In genomic region chr17:19703776-19704371, GRCh38 we compare ENCODE assay signal across 1 cellular context.
TF ChIP-seq lines count a peak whose summit lies in the region.

No MANE protein-coding gene starts in this region.

TF ChIP-seq in HepG2, 621 proteins besides CTCF, POLR2A, EP300 and RAD21 (continues in another document):
- TF ChIP-seq ZNF556 (CRISPR knock-in tag; IDR thresholded peaks at IDR 0.05; ENCODE audit: borderline replicate concordance): 0 out of 2 replicates have a peak, but pooled peaks have one; percentile 54
- TF ChIP-seq ZNF883 (CRISPR knock-in tag; IDR thresholded peaks at IDR 0.05; ENCODE audit: not compliant biosample characterization): peak; percentile 77
- peak; percentile 66; the same call in 1 of the 2 replicates for TF ChIP-seq PBX2 (CRISPR knock-in tag; IDR thresholded peaks at IDR 0.05)
- TF ChIP-seq NRL (CRISPR knock-in tag; IDR thresholded peaks at IDR 0.05; ENCODE audit: borderline replicate concordance): no peak; the same call in 1 of the 2 replicates
- TF ChIP-seq SP2 (CRISPR knock-in tag; IDR thresholded peaks at IDR 0.05): no peak
- no peak for TF ChIP-seq SOX13 (IDR thresholded peaks at IDR 0.05)
- TF ChIP-seq SOX13 (CRISPR knock-in tag; conservative IDR thresholded peaks at IDR 0.05 in 1 of 2, IDR thresholded peaks at IDR 0.05 in 1 of 2): peak in 1 of 2 experiments; percentile 57; a peak in 1 of 4 replicates
- peak; percentile 78 for TF ChIP-seq RXRA (CRISPR knock-in tag; IDR thresholded peaks at IDR 0.05)
- TF ChIP-seq TOE1 (CRISPR knock-in tag; IDR thresholded peaks at IDR 0.05): no peak
- no peak for TF ChIP-seq ZNF740 (CRISPR knock-in tag; IDR thresholded peaks at IDR 0.05)
- 0 out of 2 replicates have a peak, but pooled peaks have one; percentile 40 for TF ChIP-seq ARNT2 (CRISPR knock-in tag; IDR thresholded peaks at IDR 0.05; ENCODE audit: low read depth)
- 0 out of 2 replicates have a peak, but pooled peaks have one; percentile 25 for TF ChIP-seq ZNF331 (CRISPR knock-in tag; IDR thresholded peaks at IDR 0.05)
- no peak for TF ChIP-seq ATF7 (IDR thresholded peaks at IDR 0.05)
- 0 out of 2 replicates have a peak, but pooled peaks have one; percentile 30 for TF ChIP-seq ATF7 (CRISPR knock-in tag; IDR thresholded peaks at IDR 0.05)
- TF ChIP-seq GFI1 (CRISPR knock-in tag; IDR thresholded peaks at IDR 0.05; ENCODE audit: borderline replicate concordance): peak; percentile 82
- no peak for TF ChIP-seq ZNF530 (CRISPR knock-in tag; IDR thresholded peaks at IDR 0.05; ENCODE audit: low read depth)
- 0 out of 2 replicates have a peak, but pooled peaks have one; percentile 49 for TF ChIP-seq ZSCAN21 (CRISPR knock-in tag; IDR thresholded peaks at IDR 0.05; ENCODE audit: borderline replicate concordance)
- 0 out of 2 replicates have a peak, but pooled peaks have one; percentile 29 for TF ChIP-seq HMG20A (CRISPR knock-in tag; IDR thresholded peaks at IDR 0.05; ENCODE audit: borderline replicate concordance)
- 0 out of 2 replicates have a peak, but pooled peaks have one; percentile 45 for TF ChIP-seq ZNF34 (CRISPR knock-in tag; IDR thresholded peaks at IDR 0.05; ENCODE audit: borderline replicate concordance)
- no peak for TF ChIP-seq RFX3 (CRISPR knock-in tag; IDR thresholded peaks at IDR 0.05)
- peak; percentile 57; the same call in 1 of the 2 replicates for TF ChIP-seq TFAP4 (IDR thresholded peaks at IDR 0.05; ENCODE audit: borderline replicate concordance, low read depth)
- no peak for TF ChIP-seq PHF8 (CRISPR knock-in tag; IDR thresholded peaks at IDR 0.05)
- no peak for TF ChIP-seq KIAA2018 (CRISPR knock-in tag; IDR thresholded peaks at IDR 0.05; ENCODE audit: borderline replicate concordance)
- no peak for TF ChIP-seq ARNTL (CRISPR knock-in tag; IDR thresholded peaks at IDR 0.05)
- peak; percentile 55; the same call in 1 of the 2 replicates for TF ChIP-seq IRF9 (CRISPR knock-in tag; IDR thresholded peaks at IDR 0.05; ENCODE audit: borderline replicate concordance)
- TF ChIP-seq SP5 (CRISPR knock-in tag; IDR thresholded peaks at IDR 0.05; ENCODE audit: borderline replicate concordance, low read depth): peak; percentile 100
- 0 out of 2 replicates have a peak, but pooled peaks have one; percentile 74 for TF ChIP-seq ZNF598 (CRISPR knock-in tag; IDR thresholded peaks at IDR 0.05; ENCODE audit: borderline replicate concordance)
- peak; percentile 17 for TF ChIP-seq SKI (IDR thresholded peaks at IDR 0.05; ENCODE audit: partially characterized antibody)
- TF ChIP-seq HMGXB4 (CRISPR knock-in tag; IDR thresholded peaks at IDR 0.05; ENCODE audit: borderline replicate concordance in 1 of 2, low read depth in 1 of 2): peak in 1 of 2 experiments; percentile 56; a peak in 1 of 4 replicates
- peak; percentile 37 for TF ChIP-seq SRSF1 (optimal IDR thresholded peaks at IDR 0.05; ENCODE audit: low read depth, low read length)
- 0 out of 2 replicates have a peak, but pooled peaks have one; percentile 48 for TF ChIP-seq GATA4 (IDR thresholded peaks at IDR 0.05; ENCODE audit: borderline replicate concordance, low read depth)
- 0 out of 2 replicates have a peak, but pooled peaks have one; percentile 71 for TF ChIP-seq ZNF691 (CRISPR knock-in tag; IDR thresholded peaks at IDR 0.05; ENCODE audit: borderline replicate concordance, low read depth)
- TF ChIP-seq TCF7L2 (IDR thresholded peaks at IDR 0.05; ENCODE audit: low read depth, low read length): no peak
- TF ChIP-seq ZNF678 (CRISPR knock-in tag; IDR thresholded peaks at IDR 0.05): 0 out of 2 replicates have a peak, but pooled peaks have one; percentile 50
- no peak for TF ChIP-seq KLF11 (CRISPR knock-in tag; IDR thresholded peaks at IDR 0.05)
- TF ChIP-seq ZNF644 (CRISPR knock-in tag; IDR thresholded peaks at IDR 0.05; ENCODE audit: low read depth): 0 out of 2 replicates have a peak, but pooled peaks have one; percentile 21
- TF ChIP-seq ZNF770 (CRISPR knock-in tag; IDR thresholded peaks at IDR 0.05): peak; percentile 23; the same call in 1 of the 2 replicates
- TF ChIP-seq TCF12 (IDR thresholded peaks at IDR 0.05): no peak
- TF ChIP-seq TCF12 (CRISPR knock-in tag; IDR thresholded peaks at IDR 0.05): 0 out of 2 replicates have a peak, but pooled peaks have one; percentile 45
- TF ChIP-seq GTF3A (CRISPR knock-in tag; conservative IDR thresholded peaks at IDR 0.05): 0 out of 2 replicates have a peak, but pooled peaks have one; percentile 25
- TF ChIP-seq MEIS2 (CRISPR knock-in tag; IDR thresholded peaks at IDR 0.05): peak; percentile 100
- 0 out of 2 replicates have a peak, but pooled peaks have one; percentile 44 for TF ChIP-seq MXD1 (CRISPR knock-in tag; IDR thresholded peaks at IDR 0.05)
- no peak for TF ChIP-seq ZNF652 (CRISPR knock-in tag; IDR thresholded peaks at IDR 0.05; ENCODE audit: borderline replicate concordance, low read depth)
- TF ChIP-seq ZFX (CRISPR knock-in tag; IDR thresholded peaks at IDR 0.05; ENCODE audit: low read depth): peak; percentile 51
- peak; percentile 76; the same call in 1 of the 2 replicates for TF ChIP-seq MEIS1 (CRISPR knock-in tag; IDR thresholded peaks at IDR 0.05; ENCODE audit: borderline replicate concordance)
- TF ChIP-seq ZNF414 (CRISPR knock-in tag; IDR thresholded peaks at IDR 0.05): no peak
- peak; percentile 12 for TF ChIP-seq HNRNPLL (IDR thresholded peaks at IDR 0.05; ENCODE audit: low read depth, low read length, poor library complexity, severe bottlenecking)
